ENCODE assay signal across 8 cellular contexts in the genomic region with DNA sequence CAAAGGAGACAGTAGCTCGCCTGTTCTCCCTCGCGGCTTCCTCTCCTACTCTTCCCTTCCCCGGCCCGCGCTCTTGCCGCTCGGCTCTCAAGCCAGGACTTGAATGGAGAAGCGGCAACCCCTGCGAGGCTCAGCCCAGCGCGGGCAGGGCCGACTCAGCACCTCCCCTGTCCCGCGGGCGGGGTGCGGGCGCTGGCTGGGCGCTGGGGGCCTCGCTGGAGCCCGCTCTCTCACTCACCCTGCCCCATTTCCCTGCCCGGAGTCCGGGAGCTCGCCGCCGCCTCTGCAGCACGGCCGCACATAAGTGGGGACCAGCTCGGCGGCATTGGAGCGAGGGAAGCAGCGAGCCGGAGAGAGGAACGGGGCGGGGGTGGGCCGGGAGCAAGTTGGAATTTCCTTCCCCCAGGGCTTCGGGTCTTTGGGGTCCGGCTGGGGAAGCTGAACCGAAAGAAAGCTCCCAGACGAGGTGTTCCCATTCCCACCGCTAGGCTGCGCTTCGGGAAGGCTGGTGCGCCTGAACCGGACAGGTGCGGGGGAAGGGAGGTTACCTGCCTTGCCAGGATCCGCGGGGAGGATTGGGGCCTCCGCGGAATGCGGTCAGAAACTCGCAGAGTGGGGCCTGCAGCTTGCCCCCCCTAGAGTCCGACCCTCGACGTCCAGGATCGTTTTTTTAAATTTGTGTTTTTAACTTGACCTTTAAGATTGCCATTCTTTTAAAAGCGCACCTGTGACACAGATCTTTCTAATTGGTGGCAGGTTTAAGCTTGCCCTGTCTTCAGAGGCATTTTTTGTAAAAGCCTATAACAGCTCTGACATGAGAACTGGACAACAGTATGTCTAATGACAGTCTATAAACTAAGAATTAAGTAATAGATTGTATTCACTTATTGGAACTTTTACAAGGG. TPM values are rescaled to one million over a fixed set of nuclear protein-coding genes. Genes with fewer than 3 reads are reported as not detected.
A peak's percentile ranks its signal among the peaks of the same experiment; 100 is the strongest.
DNase-seq lines count a peak whose midpoint lies in the region; ATAC-seq and TF ChIP-seq lines count a peak whose summit lies in the region.

COBLL1 (minus strand) TSS at position 105 of the 905 bp plus-strand sequence. CDS start 627 bp downstream, outside the sequence.

- H3K4me1 ChIP-seq in mesodermal cell (ENCODE audit: control insufficient read depth, insufficient read depth, low read length, poor library complexity, severe bottlenecking), result peaks cover 7% of the 10 kb centered on the region

- DNase-seq in ACHN (peak; percentile 85), GM13977 (ENCODE audit: low spot score) (peak; percentile 62), NCI-H2107 (lab: John Stamatoyannopoulos, UW) (peak; percentile 50), epithelial cell of prostate (ENCODE audit: low read depth, low spot score) (peak; percentile 58), stromal cell of bone marrow (ENCODE audit: low read depth) (peak; percentile 43)
- peak; percentile 37 for DNase-seq in activated CD8-positive, alpha-beta T cell treated with anti-CD3 and anti-CD28 coated beads for 36 hours

- H3K9me3 Mint-ChIP-seq in activated CD8-positive, alpha-beta T cell treated with anti-CD3 and anti-CD28 coated beads for 36 hours, result no peaks in the 10 kb centered on the region

- POLR2A ChIA-PET in activated CD8-positive, alpha-beta T cell treated with anti-CD3 and anti-CD28 coated beads for 36 hours (lab: Charles Lee), result no interaction called here

- no peaks in the 10 kb centered on the region for H3K36me3 Mint-ChIP-seq in activated CD8-positive, alpha-beta T cell treated with anti-CD3 and anti-CD28 coated beads for 36 hours (ENCODE audit: low read depth)

- H3K4me3 ChIP-seq in mesodermal cell (ENCODE audit: extremely low read depth, insufficient read depth, low read length, poor library complexity, severe bottlenecking), result peak within 1 kb of the TSS; percentile 72

- H3K27me3 Mint-ChIP-seq in activated CD8-positive, alpha-beta T cell treated with anti-CD3 and anti-CD28 coated beads for 36 hours, result peaks cover 35% of the 10 kb centered on the region

- TF ChIP-seq CTCF in GM13977 (IDR thresholded peaks at IDR 0.05; ENCODE audit: extremely low read depth, insufficient read depth, missing control alignments), result peak; percentile 62
- peak; percentile 53 for TF ChIP-seq CTCF in activated CD8-positive, alpha-beta T cell treated with anti-CD3 and anti-CD28 coated beads for 36 hours (IDR thresholded peaks at IDR 0.05)

- no peaks in the 10 kb centered on the region for H3K9me3 ChIP-seq in mesodermal cell (ENCODE audit: control insufficient read depth, low read length)

- intact Hi-C loops in activated CD8-positive, alpha-beta T cell treated with anti-CD3 and anti-CD28 coated beads for 36 hours (cut with micrococcal nuclease), result no loop called here

- H3K27ac Mint-ChIP-seq in activated CD8-positive, alpha-beta T cell treated with anti-CD3 and anti-CD28 coated beads for 36 hours, result no peak within 1 kb of the TSS

- in situ Hi-C loops in ACHN (cut with HindIII; ENCODE audit: low pct_ligation_motif_present, low pct_unique_long_range_greater_than_20kb, low sequenced_read_pairs), result no loop called here
- in situ Hi-C loops in GM13977 (cut with MboI; ENCODE audit: low pct_unique_long_range_greater_than_20kb, low sequenced_read_pairs, unreplicated experiment), result no loop called here

- peak; percentile 75 for ATAC-seq in HG02885 (IDR thresholded peaks at IDR 0.05; ENCODE audit: poor library complexity, unreplicated experiment)
- peak; percentile 64 for ATAC-seq in activated CD8-positive, alpha-beta T cell treated with anti-CD3 and anti-CD28 coated beads for 36 hours

- WGBS in mesodermal cell (ENCODE audit: insufficient coverage in 2 of 2), 2 experiments, result 2% methylated on average over 38 to 44 of the region's 57 CpGs

- H3K27ac ChIP-seq in epithelial cell of prostate (peak within 1 kb of the TSS; percentile 93), mesodermal cell (ENCODE audit: low read depth, low read length, severe bottlenecking) (peak within 1 kb of the TSS; percentile 60)

- no peaks in the 10 kb centered on the region for H3K36me3 ChIP-seq in mesodermal cell (ENCODE audit: control insufficient read depth, insufficient read depth, low read length)

- CTCF ChIA-PET in activated CD8-positive, alpha-beta T cell treated with anti-CD3 and anti-CD28 coated beads for 36 hours (lab: Charles Lee), result interaction anchor here (0.9 to 2.2 kb wide), 10 partner anchors 8 to 129 kb away, joined by 3 to 13 read pairs (median 6); no protein-coding TSS in a partner anchor

- H3K4me3 Mint-ChIP-seq in activated CD8-positive, alpha-beta T cell treated with anti-CD3 and anti-CD28 coated beads for 36 hours, result peak within 1 kb of the TSS; percentile 57

- peaks cover 7% of the 10 kb centered on the region for H3K4me1 Mint-ChIP-seq in activated CD8-positive, alpha-beta T cell treated with anti-CD3 and anti-CD28 coated beads for 36 hours (ENCODE audit: low read depth)

RNA-seq across cellular contexts. Expression of gene COBLL1, which starts in this region (rescaled TPM):
- total RNA-seq in activated CD8-positive, alpha-beta T cell treated with anti-CD3 and anti-CD28 coated beads for 36 hours, result under 1 TPM; 0.36 to 0.68 TPM
- polyA plus RNA-seq in mesodermal cell (2013, experiment 1 of 2), result 22.2 TPM
- 39.7 TPM for polyA plus RNA-seq in mesodermal cell (2013, experiment 2 of 2)

Comparison
In these comparisons a context has a peak if more than half of its experiments do, and no peak if none do; other contexts are left out.
1. Peak in every context shown above with its lines: DNase-seq, ATAC-seq, H3K4me3 ChIP-seq and H3K27ac ChIP-seq.
2. Peak in DNase-seq and ATAC-seq in activated CD8-positive, alpha-beta T cell treated with anti-CD3 and anti-CD28 coated beads for 36 hours; RNA of the gene not detected or under 1 TPM.